In the genomic region with DNA sequence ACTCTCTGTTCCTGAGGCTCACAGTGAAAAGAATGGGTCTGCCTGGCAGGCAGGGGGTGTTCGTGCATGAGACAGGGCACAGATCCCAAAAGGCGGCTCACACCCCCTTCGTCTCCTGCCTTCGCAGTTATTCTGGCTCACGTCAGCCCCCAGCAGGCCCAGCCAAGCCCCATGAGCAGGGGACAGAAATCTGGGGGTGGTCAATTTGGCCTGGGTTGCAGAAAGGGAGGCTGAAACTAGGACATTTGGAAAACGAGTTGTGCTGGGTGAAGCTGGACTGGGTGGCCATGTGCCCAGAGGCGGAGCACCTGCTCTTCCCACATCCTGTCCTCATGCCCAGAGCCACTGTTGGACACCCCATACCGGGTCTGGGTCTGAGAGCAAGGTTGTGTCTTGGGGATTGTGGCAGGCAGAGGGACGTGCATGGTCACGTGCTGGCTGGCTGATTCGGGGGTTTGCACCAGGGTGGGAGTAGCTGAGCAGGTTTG, we compare ENCODE assay signal across 13 cellular contexts.
DNase-seq lines count a peak whose midpoint lies in the region; ATAC-seq and TF ChIP-seq lines count a peak whose summit lies in the region.
"Had no signal": no experiment of that assay in that cellular context is flagged by ENCODE, and none has a peak within 500 bp of the region (broad histone marks: within the 10 kb centered on the region; RNA-seq: fewer than 3 reads in every experiment).

No MANE protein-coding gene starts in this region.

- no peaks in the 10 kb centered on the region for H4K20me1 ChIP-seq in H9 (ENCODE audit: control insufficient read depth, insufficient read depth, insufficient read length)

- H3T11ph ChIP-seq in H9 (ENCODE audit: low read length) = no peak overlapping the region

- H3K27ac ChIP-seq in H9 (ENCODE audit: insufficient read length, low read depth, low read length) (no peak overlapping the region), right cardiac atrium (ENCODE audit: low read length) (peak overlapping the region; percentile 21), endodermal cell (ENCODE audit: low read depth, low read length) (no peak overlapping the region)

- H3K4me3 Mint-ChIP-seq in H9 (no peak overlapping the region), endodermal cell (no peak overlapping the region)
- H3K4me3 Mint-ChIP-seq: natural killer cell had no signal

- H3K9me3 Mint-ChIP-seq in H9 = no peaks in the 10 kb centered on the region
- H3K9me3 Mint-ChIP-seq in endodermal cell = no peaks in the 10 kb centered on the region
- H3K9me3 Mint-ChIP-seq: natural killer cell had no signal

- WGBS in H9 (ENCODE audit: extremely low coverage, insufficient read length, low lambda C conversion rate) = no CpG with 5 or more reads among the region's 11 CpGs
- WGBS in right cardiac atrium = 50% methylated on average over 11 of the region's 11 CpGs
- WGBS in endodermal cell (ENCODE audit: insufficient coverage in 1 of 2, insufficient read length in 1 of 2), 2 experiments = 96% methylated on average over 10 to 11 of the region's 11 CpGs

- H3K27me3 ChIP-seq in H9 (ENCODE audit: insufficient read depth, low read length) = no peaks in the 10 kb centered on the region
- H3K27me3 ChIP-seq in right cardiac atrium (ENCODE audit: control insufficient read depth, insufficient read depth) = no peaks in the 10 kb centered on the region
- no peaks in the 10 kb centered on the region for H3K27me3 ChIP-seq in skeletal muscle satellite cell (ENCODE audit: control insufficient read depth, insufficient read depth, low read length)
- no peaks in the 10 kb centered on the region for H3K27me3 ChIP-seq in endodermal cell (ENCODE audit: control insufficient read depth, insufficient read depth, low read length, poor library complexity, severe bottlenecking)

- H3K4me1 ChIP-seq in H9 (ENCODE audit: insufficient read depth, low read length) (no peaks in the 10 kb centered on the region), right cardiac atrium (ENCODE audit: control insufficient read depth, insufficient read depth, low read length) (peaks cover 7% of the 10 kb centered on the region), skeletal muscle satellite cell (ENCODE audit: control insufficient read depth, insufficient read depth, low read length) (peaks cover 33% of the 10 kb centered on the region), endodermal cell (ENCODE audit: control insufficient read depth, insufficient read depth, low read length) (no peaks in the 10 kb centered on the region)

- H3K79me1 ChIP-seq in H9 (ENCODE audit: insufficient read depth, low read depth, low read length, poor library complexity, severe bottlenecking) = no peaks in the 10 kb centered on the region

- no peak overlapping the region for H2BK20ac ChIP-seq in H9 (ENCODE audit: low read depth, low read length, poor library complexity, severe bottlenecking)

- H4K8ac ChIP-seq in H9 (replicated peaks; ENCODE audit: insufficient read length, low read depth, low read length) = no peak overlapping the region

- H3K36me3 Mint-ChIP-seq in H9 (ENCODE audit: insufficient read depth in 1 of 3, low read depth in 3 of 3) (peaks cover 0 to 21% (median 2%) of the 10 kb centered on the region in 3 experiments; a peak in 4 of 7 replicates), endodermal cell (ENCODE audit: low read depth) (peaks cover 4% of the 10 kb centered on the region)
- H3K36me3 Mint-ChIP-seq: natural killer cell had no signal

- H4K5ac ChIP-seq in H9 (ENCODE audit: insufficient read length, low read depth, low read length) = no peak overlapping the region

- H3K23me2 ChIP-seq in H9 (ENCODE audit: insufficient read length, low read depth, low read length, poor library complexity, severe bottlenecking) = no peaks in the 10 kb centered on the region

- H3K4ac ChIP-seq in H9 (ENCODE audit: low read depth, low read length) = no peak overlapping the region

- no peaks in the 10 kb centered on the region for H3K27me3 Mint-ChIP-seq in H9 (ENCODE audit: low read depth)
- no peaks in the 10 kb centered on the region for H3K27me3 Mint-ChIP-seq in endodermal cell (ENCODE audit: insufficient read depth)

- no peak overlapping the region for H2AFZ ChIP-seq in H9 (ENCODE audit: low read length)

- peak overlapping the region in 2 of 3 experiments; percentile 81 to 82; a peak in 4 of 7 replicates for H3K27ac Mint-ChIP-seq in H9
- H3K27ac Mint-ChIP-seq in endodermal cell = no peak overlapping the region
- H3K27ac Mint-ChIP-seq: natural killer cell had no signal

- H3K23ac ChIP-seq in H9 (ENCODE audit: insufficient read length, low read depth, low read length) = no peak overlapping the region

- H3K36me3 ChIP-seq in skeletal muscle satellite cell (ENCODE audit: insufficient read depth, low read length) (peaks cover 45% of the 10 kb centered on the region), endodermal cell (ENCODE audit: control insufficient read depth, insufficient read depth, low read length) (no peaks in the 10 kb centered on the region)

- H2BK120ac ChIP-seq in H9 (ENCODE audit: low read depth, low read length, poor library complexity, severe bottlenecking) = no peak overlapping the region

- no peak overlapping the region for H2BK12ac ChIP-seq in H9 (ENCODE audit: insufficient read length, low read depth, low read length)

- H3K4me3 ChIP-seq in right cardiac atrium (ENCODE audit: low read length) (no peak overlapping the region), skeletal muscle satellite cell (ENCODE audit: low read length) (no peak overlapping the region), endodermal cell (ENCODE audit: low read length) (no peak overlapping the region)

- no peak overlapping the region for H2BK5ac ChIP-seq in H9 (ENCODE audit: insufficient read length, low read length)

- DNase-seq in H9 (no peak), amygdala (lab: John Stamatoyannopoulos, UW) (peak in 46 of 56 donors; percentile 36 to 91 (median 68)), right cardiac atrium (peak in 2 of 3 donors; percentile 73 to 77), NCI-H526 (lab: John Stamatoyannopoulos, UW) (no peak), endodermal cell (no peak)
- DNase-seq in activated effector memory CD4-positive, alpha-beta T cell treated with Interleukin-2 at 50 U/mL for 16 hours = no peak
- DNase-seq: activated CD4-positive, alpha-beta T cell treated with anti-CD3 and anti-CD28 coated beads, Interleukin-2, amount 50 U/mL, for 4 hours; MV-4-11; natural killer cell; NCI-H774; stimulated activated CD4-positive, alpha-beta T cell treated with anti-CD3 and anti-CD28 coated beads, Interleukin-4, amount 100 ng/mL, for 1 hour; trophoblast cell had no signal

- no peak overlapping the region for H3K56ac ChIP-seq in H9 (ENCODE audit: insufficient read length, low read depth, low read length)

- H3K4me1 Mint-ChIP-seq in H9 (peaks cover 8% of the 10 kb centered on the region in 2 experiments), endodermal cell (peaks cover 6% of the 10 kb centered on the region)

- intact Hi-C loops in right cardiac atrium (cut with DNase I) = no loop called here

- TF ChIP-seq CTCF in H9 (conservative IDR thresholded peaks at IDR 0.05) = no peak
- TF ChIP-seq CTCF in endodermal cell (conservative IDR thresholded peaks at IDR 0.05) = no peak

- H3K18ac ChIP-seq in H9 (ENCODE audit: insufficient read length, low read depth, low read length) = no peak overlapping the region

- H2BK15ac ChIP-seq in H9 (ENCODE audit: low read depth, low read length) = no peak overlapping the region

- H3K9me3 ChIP-seq in H9 (ENCODE audit: control insufficient read depth, low read depth, low read length) (no peaks in the 10 kb centered on the region), right cardiac atrium (ENCODE audit: control insufficient read depth, low read length) (no peaks in the 10 kb centered on the region), skeletal muscle satellite cell (replicated peaks; ENCODE audit: low read length) (no peaks in the 10 kb centered on the region), endodermal cell (ENCODE audit: control insufficient read depth, low read length) (no peaks in the 10 kb centered on the region)

- H3K9ac ChIP-seq in H9 (ENCODE audit: extremely low read depth, insufficient read length, low read length) (no peak overlapping the region), skeletal muscle satellite cell (ENCODE audit: low read depth, low read length) (peak overlapping the region; percentile 13), endodermal cell (ENCODE audit: extremely low read depth, low read length, poor library complexity, severe bottlenecking) (no peak overlapping the region)

- no peaks in the 10 kb centered on the region for H3K79me2 ChIP-seq in H9 (ENCODE audit: insufficient read depth, low read length)

- no peak overlapping the region for H4K91ac ChIP-seq in H9 (ENCODE audit: insufficient read length, low read depth, low read length)

- H3K14ac ChIP-seq in H9 (ENCODE audit: insufficient read depth, low read length) = no peak overlapping the region; the same call in 1 of the 2 replicates

- H2AK5ac ChIP-seq in H9 (ENCODE audit: insufficient read length, low read length) = no peak overlapping the region

- peak; percentile 52 to 60 for ATAC-seq in right cardiac atrium
- ATAC-seq: natural killer cell had no signal

- H3K4me2 ChIP-seq in H9 (ENCODE audit: insufficient read depth, insufficient read length, low read length) (no peak overlapping the region), skeletal muscle satellite cell (ENCODE audit: low read length) (no peak overlapping the region)

Comparison
In these comparisons a context has a peak if more than half of its experiments do, and no peak if none do; other contexts are left out.
1. DNase-seq: peak in amygdala (46 of 56) and right cardiac atrium (2 of 3); none in H9 (single experiment), NCI-H526 (0 of 2), activated effector memory CD4-positive, alpha-beta T cell treated with Interleukin-2 at 50 U/mL for 16 hours (single experiment) and endodermal cell (single experiment).